Comparison of ENCODE assay signal across 17 cellular contexts in the genomic region with DNA sequence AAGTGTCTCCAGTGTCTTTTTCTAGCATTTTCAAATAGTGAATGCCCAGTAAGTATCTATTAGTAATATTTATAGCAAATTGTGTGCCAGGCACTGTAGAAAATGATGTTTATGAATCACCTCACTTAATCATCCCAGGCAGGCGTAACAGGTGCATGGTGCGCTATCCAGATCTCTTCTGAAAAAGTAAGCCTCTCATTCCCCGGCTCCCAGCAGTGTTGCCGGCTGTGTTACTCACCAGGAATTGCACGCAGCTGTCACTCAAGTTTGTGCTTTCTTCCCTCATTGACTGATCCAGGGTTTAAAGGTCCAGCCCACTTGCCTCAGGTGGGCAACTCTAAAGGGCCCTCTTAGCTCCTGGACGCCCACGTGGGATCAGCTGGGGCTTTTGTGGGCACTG.
DNase-seq lines count a peak whose midpoint lies in the region; FAIRE-seq and TF ChIP-seq lines count a peak whose summit lies in the region.
"Had no signal": no experiment of that assay in that cellular context is flagged by ENCODE, and none has a peak within 500 bp of the region (broad histone marks: within the 10 kb centered on the region; RNA-seq: fewer than 3 reads in every experiment).

No MANE protein-coding gene starts in this region.

- no peak overlapping the region for H3K9ac ChIP-seq in endothelial cell of umbilical vein (replicated peaks; ENCODE audit: extremely low read depth, insufficient read depth, low read length)
- no peak overlapping the region for H3K9ac ChIP-seq in neural progenitor cell
- H3K9ac ChIP-seq: BLaER1, GM23248 had no signal

- no peaks in the 10 kb centered on the region for H4K20me1 ChIP-seq in endothelial cell of umbilical vein (replicated peaks; ENCODE audit: control insufficient read depth, extremely low read depth, insufficient read depth, low read length)
- H4K20me1 ChIP-seq in neural progenitor cell (ENCODE audit: low read depth): no peaks in the 10 kb centered on the region
- H4K20me1 ChIP-seq: BLaER1 had no signal

- H3K27me3 Mint-ChIP-seq in neural progenitor cell (ENCODE audit: insufficient read depth, low read depth): no peaks in the 10 kb centered on the region
- H3K27me3 Mint-ChIP-seq: CD8-positive, alpha-beta memory T cell had no signal

- no TSS peak for BruUV-seq in endothelial cell of umbilical vein (replicated peaks; lab: Mats Ljungman, UMichigan)

- no peaks in the 10 kb centered on the region for H3F3A ChIP-seq in neural progenitor cell (ENCODE audit: low read depth)

- H3K27ac ChIP-seq in endothelial cell of umbilical vein (ENCODE audit: insufficient read depth, low read depth, low read length): peak overlapping the region; percentile 20
- no peak overlapping the region for H3K27ac ChIP-seq in neural progenitor cell
- H3K27ac ChIP-seq: BLaER1, GM23248 had no signal

- intact Hi-C loops in endothelial cell of umbilical vein (cut with micrococcal nuclease): loop anchor here (5.0 kb wide), 1 partner anchor 138 kb away; no protein-coding TSS in a partner anchor

- CTCF ChIA-PET in endothelial cell of umbilical vein (lab: Charles Lee): interaction anchor here (1.1 to 1.5 kb wide), 2 partner anchors 175 to 245 kb away, joined by 4 to 6 read pairs; no protein-coding TSS in a partner anchor

- no peaks in the 10 kb centered on the region for H3K79me2 ChIP-seq in endothelial cell of umbilical vein (ENCODE audit: control insufficient read depth, insufficient read depth, low read length)
- no peaks in the 10 kb centered on the region for H3K79me2 ChIP-seq in neural progenitor cell (ENCODE audit: low read depth)

- peak overlapping the region; percentile 67 for H2AFZ ChIP-seq in endothelial cell of umbilical vein (ENCODE audit: low read depth, low read length)
- H2AFZ ChIP-seq in neural progenitor cell (replicated peaks): no peak overlapping the region
- H2AFZ ChIP-seq: GM23248 had no signal

- no peak overlapping the region for H3K4me3 Mint-ChIP-seq in neural progenitor cell
- H3K4me3 Mint-ChIP-seq: CD8-positive, alpha-beta memory T cell had no signal

- H3K36me3 Mint-ChIP-seq in neural progenitor cell: no peaks in the 10 kb centered on the region
- H3K36me3 Mint-ChIP-seq: CD8-positive, alpha-beta memory T cell had no signal

- H3K4me1 Mint-ChIP-seq in neural progenitor cell: peaks cover 8% of the 10 kb centered on the region
- H3K4me1 Mint-ChIP-seq: CD8-positive, alpha-beta memory T cell had no signal

- no peak for TF ChIP-seq POLR2A in endothelial cell of umbilical vein (IDR thresholded peaks at IDR 0.05; ENCODE audit: low read depth, low read length)

- H3K9me1 ChIP-seq in endothelial cell of umbilical vein (replicated peaks; ENCODE audit: control insufficient read depth, extremely low read depth, insufficient read depth, low read length): no peaks in the 10 kb centered on the region

- POLR2A ChIA-PET in endothelial cell of umbilical vein (lab: Charles Lee): no interaction called here

- peak overlapping the region; percentile 41 for H3K4me2 ChIP-seq in endothelial cell of umbilical vein (ENCODE audit: insufficient read depth, low read length)
- no peak overlapping the region for H3K4me2 ChIP-seq in neural progenitor cell
- H3K4me2 ChIP-seq: BLaER1 had no signal

- H3K9me3 Mint-ChIP-seq in neural progenitor cell: no peaks in the 10 kb centered on the region
- H3K9me3 Mint-ChIP-seq: CD8-positive, alpha-beta memory T cell had no signal

- dilution Hi-C loops in endothelial cell of umbilical vein (cut with MboI; ENCODE audit: extremely low pct_ligation_motif_present, low sequenced_read_pairs): no loop called here

- H3K4me3 ChIP-seq in endothelial cell of umbilical vein (replicated peaks in 1 of 3; ENCODE audit: insufficient read depth in 1 of 3, low read depth in 1 of 3, low read length in 3 of 3) (no peak overlapping the region), neural progenitor cell (no peak overlapping the region)
- H3K4me3 ChIP-seq: BLaER1, GM12878, GM23248 had no signal

- FAIRE-seq in endothelial cell of umbilical vein (lab: Jason Lieb, UNC): no peak
- FAIRE-seq: GM12878, GM18507, H54 had no signal

- no peak overlapping the region for H3K27ac Mint-ChIP-seq in neural progenitor cell
- H3K27ac Mint-ChIP-seq: CD8-positive, alpha-beta memory T cell had no signal

- DNase-seq in NCI-H1417 (lab: John Stamatoyannopoulos, UW) (peak in 2 of 3 experiments; percentile 33 to 72), NCI-H1417 treated with DMSO at 0.1 percent for 48 hours (lab: John Stamatoyannopoulos, UW) (no peak), NCI-H524 (lab: John Stamatoyannopoulos, UW) (peak; percentile 48 to 82), endothelial cell of umbilical vein (ENCODE audit: low read depth, low spot score) (no peak), neural progenitor cell (ENCODE audit: low spot score) (peak; percentile 27), NCI-H2196 treated with DMSO at 0.1 percent for 48 hours (lab: John Stamatoyannopoulos, UW; ENCODE audit: unreplicated experiment) (no peak), cortex of kidney (lab: John Stamatoyannopoulos, UW) (no peak), GM19238 (ENCODE audit: insufficient read length, low spot score) (no peak)
- DNase-seq: 8988T; AML-193; CD8-positive, alpha-beta memory T cell; DMS79; GM23248 had no signal

- no peaks in the 10 kb centered on the region for H3K9me3 ChIP-seq in endothelial cell of umbilical vein (replicated peaks; ENCODE audit: control insufficient read depth, insufficient read depth, low read length)
- H3K9me3 ChIP-seq in neural progenitor cell (ENCODE audit: low read depth): no peaks in the 10 kb centered on the region
- H3K9me3 ChIP-seq: BLaER1 had no signal

- H3K36me3 ChIP-seq in endothelial cell of umbilical vein (ENCODE audit: control insufficient read depth in 2 of 2, extremely low read depth in 1 of 2, insufficient read depth in 2 of 2, low read length in 2 of 2) (no peaks in the 10 kb centered on the region), neural progenitor cell (no peaks in the 10 kb centered on the region)
- H3K36me3 ChIP-seq: BLaER1 had no signal

- H3K4me1 ChIP-seq in endothelial cell of umbilical vein (ENCODE audit: control insufficient read depth, extremely low read depth, insufficient read depth, low read length) (peaks cover 37% of the 10 kb centered on the region), neural progenitor cell (no peaks in the 10 kb centered on the region)
- H3K4me1 ChIP-seq: BLaER1 had no signal

- H3K27me3 ChIP-seq in endothelial cell of umbilical vein (ENCODE audit: control insufficient read depth in 2 of 2, insufficient read depth in 2 of 2, low read length in 2 of 2) (no peaks in the 10 kb centered on the region), neural progenitor cell (no peaks in the 10 kb centered on the region)
- H3K27me3 ChIP-seq: BLaER1 had no signal

- TF ChIP-seq CTCF in endothelial cell of umbilical vein (IDR thresholded peaks at IDR 0.05; ENCODE audit: extremely low read depth in 1 of 2, insufficient read depth in 1 of 2, low read depth in 1 of 2, low read length in 2 of 2) (no peak), neural progenitor cell (IDR thresholded peaks at IDR 0.05) (no peak)

TF ChIP-seq in endothelial cell of umbilical vein, 7 proteins besides CTCF, POLR2A, EP300 and RAD21:
- TF ChIP-seq JUN (IDR thresholded peaks at IDR 0.05; ENCODE audit: borderline replicate concordance, insufficient read depth, insufficient read length, low read depth) (no peak), POLR2AphosphoS5 (IDR thresholded peaks at IDR 0.05; ENCODE audit: insufficient read depth, low read depth, low read length) (no peak), MYC (IDR thresholded peaks at IDR 0.05; ENCODE audit: low read depth, low read length) (no peak), EZH2 (IDR thresholded peaks at IDR 0.05; ENCODE audit: borderline replicate concordance, low read depth, low read length, severe bottlenecking) (no peak), FOS (IDR thresholded peaks at IDR 0.05; ENCODE audit: borderline replicate concordance, insufficient read depth, low read length) (no peak)
- TF ChIP-seq, protein P1, sequence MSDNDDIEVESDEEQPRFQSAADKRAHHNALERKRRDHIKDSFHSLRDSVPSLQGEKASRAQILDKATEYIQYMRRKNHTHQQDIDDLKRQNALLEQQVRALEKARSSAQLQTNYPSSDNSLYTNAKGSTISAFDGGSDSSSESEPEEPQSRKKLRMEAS (IDR thresholded peaks at IDR 0.05; ENCODE audit: insufficient read depth, insufficient read length): no peak

Comparison
In these comparisons a context has a peak if more than half of its experiments do, and no peak if none do; other contexts are left out.
1. DNase-seq: peak in NCI-H1417 (2 of 3), NCI-H524 (2 of 2) and neural progenitor cell (single experiment); none in NCI-H1417 treated with DMSO at 0.1 percent for 48 hours (single experiment), endothelial cell of umbilical vein (single experiment), NCI-H2196 treated with DMSO at 0.1 percent for 48 hours (single experiment), cortex of kidney (single experiment) and GM19238 (single experiment).